1 cellular context compared by ENCODE assay signal in the genomic region with DNA sequence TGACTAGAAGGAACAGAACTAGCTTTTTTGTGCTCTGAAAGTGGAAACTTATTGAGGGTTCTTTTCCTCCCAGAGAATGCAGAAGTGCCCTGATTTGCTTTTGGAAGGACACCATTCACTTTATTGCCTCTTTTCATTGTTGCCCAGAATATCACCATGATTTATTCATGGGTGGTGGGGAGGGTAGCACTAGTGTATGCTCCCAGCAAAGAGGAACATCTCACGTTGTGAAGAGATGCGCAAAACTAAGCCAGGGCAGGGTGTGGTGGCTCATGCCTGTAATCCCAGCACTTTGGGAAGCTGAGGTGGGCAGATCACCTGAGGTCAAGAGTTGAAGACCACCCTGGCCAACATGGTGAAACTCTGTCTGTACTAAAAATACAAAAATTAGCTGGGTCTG.
TF ChIP-seq lines count a peak whose summit lies in the region.

No MANE protein-coding gene starts in this region.

TF ChIP-seq in GM12878, 131 proteins besides CTCF, POLR2A, EP300 and RAD21:
- TF ChIP-seq SPI1 (IDR thresholded peaks at IDR 0.05; ENCODE audit: borderline replicate concordance, insufficient read depth, low read depth, low read length) (peak; percentile 51; the same call in 1 of the 2 replicates), IKZF2 (IDR thresholded peaks at IDR 0.05) (0 out of 4 replicates have a peak, but pooled peaks of 1 of the 2 experiments have one; percentile 5)
- TF ChIP-seq, protein P1, sequence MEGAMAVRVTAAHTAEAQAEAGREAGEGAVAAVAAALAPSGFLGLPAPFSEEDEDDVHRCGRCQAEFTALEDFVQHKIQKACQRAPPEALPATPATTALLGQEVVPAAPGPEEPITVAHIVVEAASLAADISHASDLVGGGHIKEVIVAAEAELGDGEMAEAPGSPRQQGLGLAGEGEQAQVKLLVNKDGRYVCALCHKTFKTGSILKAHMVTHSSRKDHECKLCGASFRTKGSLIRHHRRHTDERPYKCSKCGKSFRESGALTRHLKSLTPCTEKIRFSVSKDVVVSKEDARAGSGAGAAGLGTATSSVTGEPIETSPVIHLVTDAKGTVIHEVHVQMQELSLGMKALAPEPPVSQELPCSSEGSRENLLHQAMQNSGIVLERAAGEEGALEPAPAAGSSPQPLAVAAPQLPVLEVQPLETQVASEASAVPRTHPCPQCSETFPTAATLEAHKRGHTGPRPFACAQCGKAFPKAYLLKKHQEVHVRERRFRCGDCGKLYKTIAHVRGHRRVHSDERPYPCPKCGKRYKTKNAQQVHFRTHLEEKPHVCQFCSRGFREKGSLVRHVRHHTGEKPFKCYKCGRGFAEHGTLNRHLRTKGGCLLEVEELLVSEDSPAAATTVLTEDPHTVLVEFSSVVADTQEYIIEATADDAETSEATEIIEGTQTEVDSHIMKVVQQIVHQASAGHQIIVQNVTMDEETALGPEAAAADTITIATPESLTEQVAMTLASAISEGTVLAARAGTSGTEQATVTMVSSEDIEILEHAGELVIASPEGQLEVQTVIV (IDR thresholded peaks at IDR 0.05; ENCODE audit: borderline replicate concordance, partially characterized antibody) = no peak
TF ChIP-seq in GM12878: peak in this region for 2.
